Comparison of ENCODE assay signal across 1 cellular context in the genomic region with DNA sequence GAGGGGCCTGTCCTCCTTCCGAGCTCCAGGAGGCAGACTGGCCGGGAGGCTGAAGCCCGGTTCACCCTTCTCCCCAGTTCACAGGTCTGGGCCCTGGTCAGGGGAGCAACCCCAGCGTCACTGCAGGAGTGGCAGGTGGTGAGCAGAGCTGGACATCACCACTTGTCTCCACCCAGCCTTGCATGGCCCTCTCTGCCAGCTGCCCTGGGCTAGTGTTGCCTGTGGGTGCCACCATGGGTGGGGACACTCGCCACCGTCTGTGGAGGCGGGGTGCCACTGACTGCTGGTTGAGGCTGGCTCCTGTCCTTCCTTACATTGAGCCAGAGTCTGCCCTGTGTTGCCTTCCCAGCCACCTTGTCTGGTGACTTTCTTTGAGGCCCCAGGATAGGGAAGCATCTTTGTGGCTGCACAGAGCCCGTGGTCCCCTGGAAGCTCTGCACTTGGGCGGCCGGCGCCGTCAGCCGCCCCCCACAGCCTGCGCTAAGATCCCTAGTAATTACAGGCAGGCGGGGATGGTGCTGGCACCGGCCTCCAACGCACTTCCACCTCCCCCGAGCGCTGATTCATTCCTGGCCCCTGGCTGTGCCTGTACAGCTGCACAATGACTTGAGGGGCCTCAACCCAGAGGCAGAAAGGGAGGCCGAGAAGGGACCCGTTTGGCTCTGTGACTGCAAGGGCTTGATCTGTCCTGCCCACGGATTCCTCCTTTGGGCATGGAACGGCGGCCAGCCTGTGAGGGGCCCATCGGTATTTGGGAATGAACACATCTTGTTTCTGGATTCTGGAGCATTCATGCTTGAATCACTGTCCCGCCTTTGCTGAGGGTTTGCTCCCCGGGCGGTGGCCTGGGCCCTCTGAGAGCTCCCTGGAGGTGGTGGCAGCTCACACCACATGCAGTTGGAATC.
TF ChIP-seq lines count a peak whose summit lies in the region.

No MANE protein-coding gene starts in this region.

TF ChIP-seq in HEK293, 187 proteins besides CTCF, POLR2A, EP300 and RAD21 (continued from another document):
- TF ChIP-seq REST (tag by site-specific recombination; IDR thresholded peaks at IDR 0.05): no peak
- no peak for TF ChIP-seq ZNF585B (tag by site-specific recombination; IDR thresholded peaks at IDR 0.05)
- TF ChIP-seq ZNF223 (tag by site-specific recombination; IDR thresholded peaks at IDR 0.05): peak; percentile 81
- TF ChIP-seq ZNF214 (tag by site-specific recombination; IDR thresholded peaks at IDR 0.05; ENCODE audit: borderline replicate concordance): no peak
- TF ChIP-seq ZNF660 (tag by site-specific recombination; IDR thresholded peaks at IDR 0.05): peak; percentile 89
- TF ChIP-seq, protein P1, sequence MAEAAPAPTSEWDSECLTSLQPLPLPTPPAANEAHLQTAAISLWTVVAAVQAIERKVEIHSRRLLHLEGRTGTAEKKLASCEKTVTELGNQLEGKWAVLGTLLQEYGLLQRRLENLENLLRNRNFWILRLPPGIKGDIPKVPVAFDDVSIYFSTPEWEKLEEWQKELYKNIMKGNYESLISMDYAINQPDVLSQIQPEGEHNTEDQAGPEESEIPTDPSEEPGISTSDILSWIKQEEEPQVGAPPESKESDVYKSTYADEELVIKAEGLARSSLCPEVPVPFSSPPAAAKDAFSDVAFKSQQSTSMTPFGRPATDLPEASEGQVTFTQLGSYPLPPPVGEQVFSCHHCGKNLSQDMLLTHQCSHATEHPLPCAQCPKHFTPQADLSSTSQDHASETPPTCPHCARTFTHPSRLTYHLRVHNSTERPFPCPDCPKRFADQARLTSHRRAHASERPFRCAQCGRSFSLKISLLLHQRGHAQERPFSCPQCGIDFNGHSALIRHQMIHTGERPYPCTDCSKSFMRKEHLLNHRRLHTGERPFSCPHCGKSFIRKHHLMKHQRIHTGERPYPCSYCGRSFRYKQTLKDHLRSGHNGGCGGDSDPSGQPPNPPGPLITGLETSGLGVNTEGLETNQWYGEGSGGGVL (tag by site-specific recombination; IDR thresholded peaks at IDR 0.05): no peak
- no peak for TF ChIP-seq ZSCAN4 (tag by site-specific recombination; IDR thresholded peaks at IDR 0.05)
- peak; percentile 98 for TF ChIP-seq GLIS1 (tag by site-specific recombination; IDR thresholded peaks at IDR 0.05)
- TF ChIP-seq ZNF629 (tag by site-specific recombination; IDR thresholded peaks at IDR 0.05): no peak
- no peak for TF ChIP-seq PRDM6 (tag by site-specific recombination; IDR thresholded peaks at IDR 0.05)
- no peak for TF ChIP-seq ZNF324 (tag by site-specific recombination; IDR thresholded peaks at IDR 0.05)
- peak; percentile 91 for TF ChIP-seq ZNF600 (tag by site-specific recombination; IDR thresholded peaks at IDR 0.05)
- TF ChIP-seq MEIS1 (CRISPR knock-in tag; IDR thresholded peaks at IDR 0.05; ENCODE audit: borderline replicate concordance): no peak
- TF ChIP-seq KLF1 (tag by site-specific recombination; IDR thresholded peaks at IDR 0.05): peak; percentile 61
- 0 out of 2 replicates have a peak, but pooled peaks have one; percentile 45 for TF ChIP-seq PBX3 (CRISPR knock-in tag; IDR thresholded peaks at IDR 0.05)
- TF ChIP-seq GLIS2 (tag by site-specific recombination; IDR thresholded peaks at IDR 0.05): peak; percentile 57
- peak; percentile 48; the same call in 1 of the 2 replicates for TF ChIP-seq ZBTB20 (tag by site-specific recombination; IDR thresholded peaks at IDR 0.05)
- TF ChIP-seq ZSCAN30 (tag by site-specific recombination; IDR thresholded peaks at IDR 0.05): 0 out of 2 replicates have a peak, but pooled peaks have one; percentile 20
- TF ChIP-seq ZFHX2 (tag by site-specific recombination; conservative IDR thresholded peaks at IDR 0.05): peak; percentile 92
- no peak for TF ChIP-seq ZNF16 (tag by site-specific recombination; IDR thresholded peaks at IDR 0.05; ENCODE audit: low read depth)
- TF ChIP-seq ZSCAN18 (tag by site-specific recombination; IDR thresholded peaks at IDR 0.05): no peak
- no peak for TF ChIP-seq ZNF169 (tag by site-specific recombination; IDR thresholded peaks at IDR 0.05)
- TF ChIP-seq IKZF3 (tag by site-specific recombination; IDR thresholded peaks at IDR 0.05): peak; percentile 65
- TF ChIP-seq ZNF426 (tag by site-specific recombination; IDR thresholded peaks at IDR 0.05): no peak
- TF ChIP-seq, protein P2, sequence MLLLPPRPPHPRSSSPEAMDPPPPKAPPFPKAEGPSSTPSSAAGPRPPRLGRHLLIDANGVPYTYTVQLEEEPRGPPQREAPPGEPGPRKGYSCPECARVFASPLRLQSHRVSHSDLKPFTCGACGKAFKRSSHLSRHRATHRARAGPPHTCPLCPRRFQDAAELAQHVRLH (tag by site-specific recombination; IDR thresholded peaks at IDR 0.05): no peak
- TF ChIP-seq ZIC2 (tag by site-specific recombination; IDR thresholded peaks at IDR 0.05): peak; percentile 76
- peak; percentile 8; the same call in 1 of the 2 replicates for TF ChIP-seq ZNF423 (tag by site-specific recombination; IDR thresholded peaks at IDR 0.05)
- TF ChIP-seq ZNF473 (tag by site-specific recombination; IDR thresholded peaks at IDR 0.05): no peak
- peak; percentile 58 for TF ChIP-seq ZNF335 (tag by site-specific recombination; conservative IDR thresholded peaks at IDR 0.05)
- TF ChIP-seq ZBTB48 (tag by site-specific recombination; IDR thresholded peaks at IDR 0.05): peak; percentile 73
- TF ChIP-seq SP7 (tag by site-specific recombination; IDR thresholded peaks at IDR 0.05): peak; percentile 87
- peak; percentile 51; the same call in 1 of the 2 replicates for TF ChIP-seq ZBTB17 (tag by site-specific recombination; IDR thresholded peaks at IDR 0.05)
